12 cellular contexts compared by ENCODE assay signal in genomic region chr3:187828571-187829452, GRCh38.
DNase-seq lines count a peak whose midpoint lies in the region; ATAC-seq, FAIRE-seq and TF ChIP-seq lines count a peak whose summit lies in the region.
"Had no signal": no experiment of that assay in that cellular context is flagged by ENCODE, and none has a peak within 500 bp of the region (broad histone marks: within the 10 kb centered on the region; RNA-seq: fewer than 3 reads in every experiment).

No MANE protein-coding gene starts in this region.

- no peaks in the 10 kb centered on the region for H3K9me2 ChIP-seq in SU-DHL-6 (replicated peaks; ENCODE audit: insufficient read depth, low read length)

- no peak for DNase-seq in CD8-positive, alpha-beta T cell
- no peak for DNase-seq in HTR-8/SVneo (ENCODE audit: insufficient read length, low spot score)
- no peak for DNase-seq in endodermal cell
- no peak for DNase-seq in amygdala (lab: John Stamatoyannopoulos, UW)
- no peak for DNase-seq in Peyer's patch
- DNase-seq: activated effector memory CD4-positive, alpha-beta T cell treated with anti-CD3 and anti-CD28 coated beads, Interleukin-2, amount 50 U/mL, for 16 hours; BE2C; kidney glomerular epithelial cell had no signal

- POLR2A ChIA-PET in CD8-positive, alpha-beta T cell (lab: Charles Lee), result interaction anchor here (1.0 kb wide), 1 partner anchor 52 kb away, joined by 3 read pairs; no protein-coding TSS in a partner anchor

- intact Hi-C loops in CD8-positive, alpha-beta T cell (cut with DNase I, micrococcal nuclease), result no loop called here

- no peak for TF ChIP-seq CTCF in CD8-positive, alpha-beta T cell (IDR thresholded peaks at IDR 0.05)
- no peak for TF ChIP-seq CTCF in SU-DHL-6 (IDR thresholded peaks at IDR 0.05; ENCODE audit: insufficient read depth, low read length, poor library complexity, severe bottlenecking)
- no peak for TF ChIP-seq CTCF in endodermal cell (conservative IDR thresholded peaks at IDR 0.05)
- no peak for TF ChIP-seq CTCF in Peyer's patch (IDR thresholded peaks at IDR 0.05)

- H3K36me3 Mint-ChIP-seq in CD8-positive, alpha-beta T cell, result no peaks in the 10 kb centered on the region
- no peaks in the 10 kb centered on the region for H3K36me3 Mint-ChIP-seq in endodermal cell (ENCODE audit: low read depth)

- no peaks in the 10 kb centered on the region for H3K4me1 ChIP-seq in CD8-positive, alpha-beta T cell (ENCODE audit: insufficient read depth, low read length)
- H3K4me1 ChIP-seq in endodermal cell (ENCODE audit: control insufficient read depth, insufficient read depth, low read length), result no peaks in the 10 kb centered on the region
- peaks cover 0 to 3% (median 0%) of the 10 kb centered on the region in 4 donors for H3K4me1 ChIP-seq in Peyer's patch
- H3K4me1 ChIP-seq: BE2C, SJSA1 had no signal

- H3K9ac ChIP-seq in SU-DHL-6 (ENCODE audit: low read length) (peak overlapping the region; percentile 14; the same call in 1 of the 2 replicates), endodermal cell (ENCODE audit: extremely low read depth, low read length, poor library complexity, severe bottlenecking) (no peak overlapping the region)

- TF ChIP-seq POLR2A in Peyer's patch (IDR thresholded peaks at IDR 0.05), result no peak

- no peaks in the 10 kb centered on the region for H3K9me3 Mint-ChIP-seq in CD8-positive, alpha-beta T cell
- no peaks in the 10 kb centered on the region for H3K9me3 Mint-ChIP-seq in endodermal cell

- H3K79me2 ChIP-seq in SU-DHL-6 (ENCODE audit: insufficient read depth, low read length), result no peaks in the 10 kb centered on the region

- H3K27me3 ChIP-seq in CD8-positive, alpha-beta T cell (ENCODE audit: insufficient read depth, low read length), result no peaks in the 10 kb centered on the region
- H3K27me3 ChIP-seq in SU-DHL-6 (ENCODE audit: low read length), result no peaks in the 10 kb centered on the region
- H3K27me3 ChIP-seq in endodermal cell (ENCODE audit: control insufficient read depth, insufficient read depth, low read length, poor library complexity, severe bottlenecking), result no peaks in the 10 kb centered on the region
- H3K27me3 ChIP-seq in Peyer's patch, result no peaks in the 10 kb centered on the region
- H3K27me3 ChIP-seq: BE2C, SJSA1 had no signal

- H2AFZ ChIP-seq in SU-DHL-6 (ENCODE audit: low read depth, low read length, severe bottlenecking), result peak overlapping the region; percentile 54

- CTCF ChIA-PET in CD8-positive, alpha-beta T cell (lab: Charles Lee), result no interaction called here

- H3K4me1 Mint-ChIP-seq in CD8-positive, alpha-beta T cell (ENCODE audit: low read depth), result peaks cover 10% of the 10 kb centered on the region
- H3K4me1 Mint-ChIP-seq in endodermal cell, result peaks cover 3% of the 10 kb centered on the region

- H3K27ac Mint-ChIP-seq in CD8-positive, alpha-beta T cell, result peak overlapping the region; percentile 42
- no peak overlapping the region for H3K27ac Mint-ChIP-seq in endodermal cell

- H3K36me3 ChIP-seq in CD8-positive, alpha-beta T cell (ENCODE audit: insufficient read depth, low read length), result no peaks in the 10 kb centered on the region
- H3K36me3 ChIP-seq in SU-DHL-6 (ENCODE audit: low read length) (no peaks in the 10 kb centered on the region), endodermal cell (ENCODE audit: control insufficient read depth, insufficient read depth, low read length) (no peaks in the 10 kb centered on the region), Peyer's patch (no peaks in the 10 kb centered on the region)
- H3K36me3 ChIP-seq: BE2C, SJSA1 had no signal

- ATAC-seq in CD8-positive, alpha-beta T cell, result peak; percentile 72
- peak; percentile 91 for ATAC-seq in GM18909 (IDR thresholded peaks at IDR 0.05; ENCODE audit: poor library complexity, unreplicated experiment)
- peak; percentile 62 for ATAC-seq in HG02884 (IDR thresholded peaks at IDR 0.05; ENCODE audit: unreplicated experiment)

- H3K4me3 ChIP-seq in CD8-positive, alpha-beta T cell (ENCODE audit: low read depth, low read length), result no peak overlapping the region
- no peak overlapping the region for H3K4me3 ChIP-seq in SU-DHL-6 (ENCODE audit: insufficient read depth, low read length, poor library complexity, severe bottlenecking)
- H3K4me3 ChIP-seq in endodermal cell (ENCODE audit: low read length), result no peak overlapping the region
- no peak overlapping the region for H3K4me3 ChIP-seq in Peyer's patch
- H3K4me3 ChIP-seq: SJSA1 had no signal

- no peak overlapping the region for H3K27ac ChIP-seq in CD8-positive, alpha-beta T cell (ENCODE audit: low read depth, low read length)
- H3K27ac ChIP-seq in SU-DHL-6 (ENCODE audit: low read depth, low read length), result no peak overlapping the region
- no peak overlapping the region for H3K27ac ChIP-seq in endodermal cell (ENCODE audit: low read depth, low read length)
- H3K27ac ChIP-seq in Peyer's patch, result no peak overlapping the region
- H3K27ac ChIP-seq: SJSA1 had no signal

- no peak for FAIRE-seq in HTR-8/SVneo (lab: Jason Lieb, UNC)

- WGBS in endodermal cell (ENCODE audit: insufficient coverage in 1 of 2, insufficient read length in 1 of 2), 2 experiments, result 77 to 80% methylated on average over 5 to 7 of the region's 7 CpGs

- no peaks in the 10 kb centered on the region for H3F3A ChIP-seq in SU-DHL-6 (ENCODE audit: insufficient read depth)

- H3K27me3 Mint-ChIP-seq in CD8-positive, alpha-beta T cell (ENCODE audit: low read depth), result no peaks in the 10 kb centered on the region
- H3K27me3 Mint-ChIP-seq in endodermal cell (ENCODE audit: insufficient read depth), result no peaks in the 10 kb centered on the region

- no peak overlapping the region for H3K4me3 Mint-ChIP-seq in CD8-positive, alpha-beta T cell
- H3K4me3 Mint-ChIP-seq in endodermal cell, result no peak overlapping the region

- peak overlapping the region; percentile 1 for H3K4me2 ChIP-seq in SU-DHL-6 (ENCODE audit: low read depth, low read length, poor library complexity, severe bottlenecking)

- H3K9me3 ChIP-seq in CD8-positive, alpha-beta T cell (ENCODE audit: low read length), result no peaks in the 10 kb centered on the region
- no peaks in the 10 kb centered on the region for H3K9me3 ChIP-seq in SU-DHL-6 (ENCODE audit: insufficient read depth, low read length)
- H3K9me3 ChIP-seq in endodermal cell (ENCODE audit: control insufficient read depth, low read length), result no peaks in the 10 kb centered on the region
- H3K9me3 ChIP-seq in Peyer's patch, result no peaks in the 10 kb centered on the region
- H3K9me3 ChIP-seq: BE2C, SJSA1 had no signal

- H4K20me1 ChIP-seq in SU-DHL-6 (ENCODE audit: low read depth, low read length), result no peaks in the 10 kb centered on the region
